In genomic region chr1:199081739-199082138, GRCh38 we compare ENCODE assay signal across 14 cellular contexts.
DNase-seq lines count a peak whose midpoint lies in the region; ATAC-seq and TF ChIP-seq lines count a peak whose summit lies in the region.
"Had no signal": no experiment of that assay in that cellular context is flagged by ENCODE, and none has a peak within 500 bp of the region (broad histone marks: within the 10 kb centered on the region; RNA-seq: fewer than 3 reads in every experiment).

No MANE protein-coding gene starts in this region.

- no peaks in the 10 kb centered on the region for H3K4me1 Mint-ChIP-seq in stimulated activated effector memory CD8-positive, alpha-beta T cell treated with anti-CD3 and anti-CD28 coated beads, Interleukin-12 subunit alpha, Interleukin-12 subunit beta, amount 100 ng/mL, for 72 hours
- H3K4me1 Mint-ChIP-seq in chondrocyte (ENCODE audit: low read depth) (peaks cover 47% of the 10 kb centered on the region), osteocyte (ENCODE audit: unreplicated experiment) (peaks cover 26% of the 10 kb centered on the region)

- TF ChIP-seq CTCF in chondrocyte (IDR thresholded peaks at IDR 0.05) (no peak), osteocyte (IDR thresholded peaks at IDR 0.05) (no peak)

- no peaks in the 10 kb centered on the region for H3K9me3 Mint-ChIP-seq in stimulated activated effector memory CD8-positive, alpha-beta T cell treated with anti-CD3 and anti-CD28 coated beads, Interleukin-12 subunit alpha, Interleukin-12 subunit beta, amount 100 ng/mL, for 72 hours
- peaks cover 3% of the 10 kb centered on the region for H3K9me3 Mint-ChIP-seq in chondrocyte (ENCODE audit: low read depth)
- H3K9me3 Mint-ChIP-seq in osteocyte (ENCODE audit: unreplicated experiment), result no peaks in the 10 kb centered on the region
- H3K9me3 Mint-ChIP-seq: dendritic cell treated with granulocyte-macrophage colony-stimulating factor and Interleukin-4, amounts not matched to agents 40 ng/mL and 50 ng/mL, for 4 days had no signal

- H3K27me3 Mint-ChIP-seq in chondrocyte (ENCODE audit: low read depth), result no peaks in the 10 kb centered on the region
- no peaks in the 10 kb centered on the region for H3K27me3 Mint-ChIP-seq in osteocyte (ENCODE audit: unreplicated experiment)
- H3K27me3 Mint-ChIP-seq: dendritic cell treated with granulocyte-macrophage colony-stimulating factor and Interleukin-4, amounts not matched to agents 40 ng/mL and 50 ng/mL, for 4 days had no signal

- no peak overlapping the region for H3K4me3 Mint-ChIP-seq in stimulated activated effector memory CD8-positive, alpha-beta T cell treated with anti-CD3 and anti-CD28 coated beads, Interleukin-12 subunit alpha, Interleukin-12 subunit beta, amount 100 ng/mL, for 72 hours
- H3K4me3 Mint-ChIP-seq in chondrocyte (ENCODE audit: unreplicated experiment) (no peak overlapping the region), osteocyte (ENCODE audit: unreplicated experiment) (no peak overlapping the region)
- H3K4me3 Mint-ChIP-seq: activated CD4-positive, alpha-beta T cell treated with anti-CD3 and anti-CD28 coated beads, Interleukin-2, amount 10 ng/mL, durations not matched to agents 7 days and 5 days; dendritic cell treated with granulocyte-macrophage colony-stimulating factor and Interleukin-4, amounts not matched to agents 40 ng/mL and 50 ng/mL, for 4 days had no signal

- DNase-seq in stimulated activated effector memory CD8-positive, alpha-beta T cell treated with anti-CD3 and anti-CD28 coated beads, Interleukin-12 subunit alpha, Interleukin-12 subunit beta, amount 100 ng/mL, for 72 hours (ENCODE audit: low spot score in 2 of 2), result no peak
- DNase-seq in chondrocyte (ENCODE audit: low spot score), result no peak
- no peak for DNase-seq in osteocyte (ENCODE audit: extremely low spot score, unreplicated experiment)
- no peak for DNase-seq in SHP77 treated with DMSO at 0.1 percent for 48 hours (lab: John Stamatoyannopoulos, UW)
- DNase-seq: activated CD4-positive, alpha-beta T cell treated with anti-CD3 and anti-CD28 coated beads, Interleukin-2, amount 10 ng/mL, durations not matched to agents 7 days and 5 days; KBM-7; lower lobe of right lung; NCI-H345 had no signal

- ATAC-seq in GM18907 (IDR thresholded peaks at IDR 0.05; ENCODE audit: unreplicated experiment) (peak; percentile 58), GM21723 (IDR thresholded peaks at IDR 0.05; ENCODE audit: unreplicated experiment) (peak; percentile 84), HG03342 (IDR thresholded peaks at IDR 0.05; ENCODE audit: unreplicated experiment) (peak; percentile 63)
- peak; percentile 85 for ATAC-seq in stimulated activated effector memory CD8-positive, alpha-beta T cell treated with anti-CD3 and anti-CD28 coated beads, Interleukin-12 subunit alpha, Interleukin-12 subunit beta, amount 100 ng/mL, for 72 hours
- ATAC-seq: lower lobe of right lung, SK-N-SH treated with all-trans-retinoic acid at 6 μM for 48 hours had no signal

- H3K36me3 Mint-ChIP-seq in stimulated activated effector memory CD8-positive, alpha-beta T cell treated with anti-CD3 and anti-CD28 coated beads, Interleukin-12 subunit alpha, Interleukin-12 subunit beta, amount 100 ng/mL, for 72 hours, result no peaks in the 10 kb centered on the region
- H3K36me3 Mint-ChIP-seq in chondrocyte (ENCODE audit: low read depth), result no peaks in the 10 kb centered on the region
- no peaks in the 10 kb centered on the region for H3K36me3 Mint-ChIP-seq in osteocyte (ENCODE audit: unreplicated experiment)
- H3K36me3 Mint-ChIP-seq: activated naive CD4-positive, alpha-beta T cell treated with anti-CD3 and anti-CD28 coated beads, Interleukin-2, amount 50 U/mL, for 72 hours had no signal

- no peak overlapping the region for H3K27ac Mint-ChIP-seq in stimulated activated effector memory CD8-positive, alpha-beta T cell treated with anti-CD3 and anti-CD28 coated beads, Interleukin-12 subunit alpha, Interleukin-12 subunit beta, amount 100 ng/mL, for 72 hours
- no peak overlapping the region for H3K27ac Mint-ChIP-seq in chondrocyte (ENCODE audit: unreplicated experiment)
- H3K27ac Mint-ChIP-seq in osteocyte (ENCODE audit: unreplicated experiment), result no peak overlapping the region
- H3K27ac Mint-ChIP-seq: activated CD4-positive, alpha-beta T cell treated with anti-CD3 and anti-CD28 coated beads, Interleukin-2, amount 10 ng/mL, durations not matched to agents 7 days and 5 days; activated naive CD4-positive, alpha-beta T cell treated with anti-CD3 and anti-CD28 coated beads, Interleukin-2, amount 50 U/mL, for 72 hours; dendritic cell treated with granulocyte-macrophage colony-stimulating factor and Interleukin-4, amounts not matched to agents 40 ng/mL and 50 ng/mL, for 4 days had no signal
